In the genomic region with DNA sequence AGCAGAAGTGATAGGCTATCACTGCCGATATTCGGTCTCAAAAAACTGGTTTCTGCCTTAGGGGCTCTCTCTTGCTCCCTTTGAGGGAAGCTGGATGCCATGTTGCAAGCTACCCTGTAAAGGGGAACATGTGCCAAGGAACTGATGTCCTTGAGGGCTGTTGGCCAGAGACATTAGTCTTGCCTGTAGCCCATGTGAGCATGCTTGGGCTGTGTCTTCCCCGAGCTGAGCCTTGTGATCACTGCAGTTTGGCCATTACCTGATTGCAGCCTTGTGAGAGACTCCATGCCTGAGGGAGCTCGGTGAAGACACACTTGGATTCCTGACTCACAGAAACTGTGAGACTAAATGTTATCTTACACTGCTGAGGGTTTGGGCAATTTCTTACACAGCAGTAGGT, we compare ENCODE assay signal across 18 cellular contexts.
"Had no signal": no experiment of that assay in that cellular context is flagged by ENCODE, and none has a peak within 500 bp of the region (broad histone marks: within the 10 kb centered on the region; RNA-seq: fewer than 3 reads in every experiment).

No MANE protein-coding gene starts in this region.

- FAIRE-seq: endothelial cell of umbilical vein, kidney had no signal

- H3K27me3 ChIP-seq: foreskin keratinocyte, sigmoid colon, stomach, vagina had no signal

- H3K4me3 Mint-ChIP-seq: endodermal cell; naive thymus-derived CD4-positive, alpha-beta T cell; type B pancreatic cell had no signal

- DNase-seq: effector CD4-positive, alpha-beta T cell; endodermal cell; erythroblast; foreskin keratinocyte; kidney; left cardiac atrium; naive thymus-derived CD4-positive, alpha-beta T cell; posterior cingulate gyrus; sigmoid colon; stimulated activated CD4-positive, alpha-beta T cell treated with anti-CD3 and anti-CD28 coated beads, Interleukin-2, amount 100 ng/mL, for 24 hours; stimulated activated CD4-positive, alpha-beta T cell treated with anti-CD3 and anti-CD28 coated beads, Interleukin-4, amount 100 ng/mL, for 4 hours; stimulated activated naive CD4-positive, alpha-beta T cell; stomach had no signal

- H3K9me3 Mint-ChIP-seq: endodermal cell; naive thymus-derived CD4-positive, alpha-beta T cell; type B pancreatic cell had no signal

- ATAC-seq: foreskin keratinocyte; left cardiac atrium; naive thymus-derived CD4-positive, alpha-beta T cell had no signal

- H3K9me3 ChIP-seq: sigmoid colon, stomach, vagina had no signal

- H3K4me3 ChIP-seq: coronary artery, sigmoid colon, skin epidermis, stomach, vagina had no signal

- H3K27ac Mint-ChIP-seq: endodermal cell, type B pancreatic cell had no signal

- H3K27ac ChIP-seq: coronary artery, foreskin keratinocyte, sigmoid colon, skin epidermis, stomach, vagina had no signal

- H3K27me3 Mint-ChIP-seq: naive thymus-derived CD4-positive, alpha-beta T cell; type B pancreatic cell had no signal

- H3K4me1 ChIP-seq: foreskin keratinocyte, vagina had no signal
